20 cellular contexts compared by ENCODE assay signal in genomic region chr6:2581611-2582010, GRCh38.
DNase-seq lines count a peak whose midpoint lies in the region; FAIRE-seq and TF ChIP-seq lines count a peak whose summit lies in the region.
"Had no signal": no experiment of that assay in that cellular context is flagged by ENCODE, and none has a peak within 500 bp of the region (broad histone marks: within the 10 kb centered on the region; RNA-seq: fewer than 3 reads in every experiment).

No MANE protein-coding gene starts in this region.

- H3K4me3 ChIP-seq in HEK293 (ENCODE audit: low read depth, low read length), result no peak overlapping the region
- no peak overlapping the region for H3K4me3 ChIP-seq in esophagus muscularis mucosa
- H3K4me3 ChIP-seq: A549, PC-9 had no signal

- H3K4me1 Mint-ChIP-seq in neural crest cell (peaks cover 30% of the 10 kb centered on the region), HFFc6 (ENCODE audit: low read depth) (peaks cover 14% of the 10 kb centered on the region; the same call in 1 of the 2 replicates)

- FAIRE-seq in GM12892 (lab: Jason Lieb, UNC), result no peak
- FAIRE-seq: A549 had no signal

- H3K27ac Mint-ChIP-seq in neural crest cell (ENCODE audit: unreplicated experiment) (peak overlapping the region; percentile 90), HFFc6 (no peak overlapping the region)
- H3K27ac Mint-ChIP-seq: CD4-positive, alpha-beta T cell had no signal

- TF ChIP-seq CTCF in HEK293 (tag by site-specific recombination; IDR thresholded peaks at IDR 0.05), result no peak
- TF ChIP-seq CTCF in esophagus muscularis mucosa (IDR thresholded peaks at IDR 0.05), result no peak
- TF ChIP-seq CTCF in neural crest cell (conservative IDR thresholded peaks at IDR 0.05), result no peak
- TF ChIP-seq CTCF in HFFc6 (IDR thresholded peaks at IDR 0.05), result no peak

- H3K27me3 Mint-ChIP-seq in neural crest cell (ENCODE audit: low read depth) (peaks cover 2% of the 10 kb centered on the region), HFFc6 (ENCODE audit: insufficient read depth) (peaks cover 9% of the 10 kb centered on the region)

- no peaks in the 10 kb centered on the region for H3K27me3 ChIP-seq in esophagus muscularis mucosa

- no peak for TF ChIP-seq POLR2A in esophagus muscularis mucosa (IDR thresholded peaks at IDR 0.05; ENCODE audit: low read depth)
- no peak for TF ChIP-seq POLR2A in GM12892 (IDR thresholded peaks at IDR 0.05; ENCODE audit: low read depth, low read length)

- WGBS in esophagus muscularis mucosa, result 85% methylated on average over 2 of the region's 2 CpGs

- H3K27ac ChIP-seq in HEK293 (ENCODE audit: extremely low read depth, low read depth, low read length) (no peak overlapping the region), esophagus muscularis mucosa (replicated peaks in 1 of 4) (no peak overlapping the region)
- H3K27ac ChIP-seq: A549, PC-9 had no signal

- peaks cover 7% of the 10 kb centered on the region for H3K9me3 Mint-ChIP-seq in neural crest cell
- no peaks in the 10 kb centered on the region; the same call in 1 of the 2 replicates for H3K9me3 Mint-ChIP-seq in HFFc6

- intact Hi-C loops in esophagus muscularis mucosa (cut with DNase I), result no loop called here

- POLR2A ChIA-PET in HEK293 (lab: Yijun Ruan, JAX), result interaction anchor here (0.5 kb wide), 1 partner anchor 260 kb away, joined by 4 read pairs; no protein-coding TSS in a partner anchor

- CTCF ChIA-PET in HEK293 (lab: Yijun Ruan, JAX), result interaction anchor here (0.6 to 3.0 kb wide), 3 partner anchors 14 to 1095 kb away, joined by 3 to 10 read pairs (median 3); no protein-coding TSS in a partner anchor

- H3K4me3 Mint-ChIP-seq in neural crest cell (no peak overlapping the region), HFFc6 (no peak overlapping the region)
- H3K4me3 Mint-ChIP-seq: CD4-positive, alpha-beta T cell; H9 had no signal

- no peak for TF ChIP-seq EP300 in esophagus muscularis mucosa (IDR thresholded peaks at IDR 0.05)

- H3K9me3 ChIP-seq in HEK293 (ENCODE audit: control insufficient read depth, insufficient read depth, low read depth, low read length), result no peaks in the 10 kb centered on the region
- H3K9me3 ChIP-seq in esophagus muscularis mucosa, result peaks cover 0 to 5% (median 0%) of the 10 kb centered on the region in 4 donors
- H3K9me3 ChIP-seq: A549 had no signal

- in situ Hi-C loops in SK-MEL-5 (cut with HindIII; ENCODE audit: low pct_unique_long_range_greater_than_20kb, low sequenced_read_pairs), result no loop called here

- H3K36me3 ChIP-seq in HEK293 (ENCODE audit: control insufficient read depth in 2 of 2, insufficient read depth in 1 of 2, low read length in 2 of 2), result no peaks in the 10 kb centered on the region
- H3K36me3 ChIP-seq in esophagus muscularis mucosa, result no peaks in the 10 kb centered on the region

- peak; percentile 32 for DNase-seq in SK-MEL-5 (ENCODE audit: low read depth, low spot score)
- DNase-seq in esophagus muscularis mucosa (ENCODE audit: extremely low spot score), result peak; percentile 7
- no peak for DNase-seq in neural crest cell (ENCODE audit: low read depth, low spot score)
- no peak for DNase-seq in GM12892 (ENCODE audit: insufficient read length)
- DNase-seq in HFFc6, result no peak
- DNase-seq in stimulated activated naive CD4-positive, alpha-beta T cell (lab: John Stamatoyannopoulos, UW), result no peak
- DNase-seq: Caco-2; CD4-positive, alpha-beta T cell; DMS 273 treated with DMSO at 0.1 percent for 48 hours; DMS79 treated with DMSO at 0.1 percent for 48 hours; H9; Kasumi-1; MM.1S; NCI-H1048; NCI-H1417 treated with DMSO at 0.1 percent for 48 hours; NCI-H187; PC-9; SIG-M5 had no signal

- H3K4me1 ChIP-seq in HEK293 (ENCODE audit: control insufficient read depth, insufficient read depth, low read length), result no peaks in the 10 kb centered on the region
- H3K4me1 ChIP-seq in esophagus muscularis mucosa, result peaks cover 0 to 21% (median 6%) of the 10 kb centered on the region in 4 donors
- H3K4me1 ChIP-seq: A549 had no signal

- H3K36me3 Mint-ChIP-seq in neural crest cell (ENCODE audit: low read depth), result peaks cover 6% of the 10 kb centered on the region
- no peaks in the 10 kb centered on the region for H3K36me3 Mint-ChIP-seq in HFFc6 (ENCODE audit: low read depth)

TF ChIP-seq in HEK293, 187 proteins besides CTCF, POLR2A, EP300 and RAD21:
- TF ChIP-seq ZNF548 (tag by site-specific recombination; IDR thresholded peaks at IDR 0.05), result no peak
- TF ChIP-seq SCRT2 (tag by site-specific recombination; IDR thresholded peaks at IDR 0.05), result 0 out of 2 replicates have a peak, but pooled peaks have one; percentile 33

Comparison
In these comparisons a context has a peak if more than half of its experiments do, and no peak if none do; other contexts are left out.
1. DNase-seq: peak in SK-MEL-5 (single experiment) and esophagus muscularis mucosa (single experiment); none in neural crest cell (single experiment), GM12892 (single experiment), HFFc6 (single experiment) and stimulated activated naive CD4-positive, alpha-beta T cell (0 of 6).